Comparison of ENCODE assay signal across 12 cellular contexts in the genomic region with DNA sequence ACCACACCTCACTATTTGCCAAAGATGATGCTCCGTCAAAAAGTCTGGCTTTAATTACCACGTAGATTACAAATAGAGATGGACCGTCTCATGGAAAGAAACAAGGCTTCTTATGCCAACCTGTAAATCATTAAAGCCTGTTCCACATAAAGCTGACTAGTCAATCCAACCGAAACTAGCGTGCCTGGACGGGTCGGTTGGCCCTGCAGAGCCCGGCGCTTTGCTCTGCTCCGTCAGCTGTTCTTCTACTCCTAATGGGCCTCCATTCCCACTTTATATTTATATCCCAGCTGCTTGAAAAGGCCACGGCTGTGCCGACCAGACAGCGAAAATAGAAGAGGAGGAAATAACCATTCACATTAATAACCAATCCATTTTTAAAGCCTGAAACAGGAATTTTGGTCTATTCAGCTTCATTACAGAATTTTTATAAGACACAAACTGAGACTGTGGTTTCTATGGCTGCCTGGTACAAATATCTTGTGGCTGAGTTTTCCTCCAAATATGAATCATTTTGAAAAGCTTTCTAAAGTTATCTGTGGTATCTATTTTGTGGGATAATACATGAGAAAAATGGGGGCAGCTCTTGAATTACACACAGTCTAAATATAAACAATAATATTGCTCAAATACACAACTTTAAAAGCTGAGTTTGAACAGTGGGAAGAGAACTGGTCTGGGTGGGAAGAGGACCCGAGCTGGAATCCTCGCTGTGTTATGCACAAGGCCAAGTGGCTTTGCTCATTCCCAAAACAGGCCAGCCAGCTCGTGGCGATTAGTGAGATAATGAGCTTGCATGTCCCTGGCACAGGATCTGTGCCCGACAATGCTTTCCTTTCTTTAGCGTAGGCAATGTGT. TPM values are rescaled to one million over a fixed set of nuclear protein-coding genes. Genes with fewer than 3 reads are reported as not detected.
DNase-seq lines count a peak whose midpoint lies in the region; TF ChIP-seq lines count a peak whose summit lies in the region.
"Had no signal": no experiment of that assay in that cellular context is flagged by ENCODE, and none has a peak within 500 bp of the region (broad histone marks: within the 10 kb centered on the region; RNA-seq: fewer than 3 reads in every experiment).

No MANE protein-coding gene starts in this region.

- no peak overlapping the region for H2AFZ ChIP-seq in MM.1S (ENCODE audit: low read length)

- no peaks in the 10 kb centered on the region for H4K20me1 ChIP-seq in MM.1S (ENCODE audit: insufficient read depth, low read length)

- WGBS in liver = 65% methylated on average over 19 of the region's 19 CpGs

- H3K36me3 ChIP-seq in liver (ENCODE audit: control insufficient read depth in 4 of 4, insufficient read depth in 3 of 4, low read depth in 1 of 4, low read length in 3 of 4) (no peaks in the 10 kb centered on the region), MM.1S (replicated peaks; ENCODE audit: insufficient read depth, low read length) (no peaks in the 10 kb centered on the region)

- no peak for TF ChIP-seq CTCF in choroid plexus epithelial cell (conservative IDR thresholded peaks at IDR 0.05; ENCODE audit: low read depth, low read length)
- no peak for TF ChIP-seq CTCF in liver (IDR thresholded peaks at IDR 0.05; ENCODE audit: low read depth, low read length, missing input control)
- TF ChIP-seq CTCF in GM20000 (IDR thresholded peaks at IDR 0.05; ENCODE audit: extremely low read depth, missing control alignments) = no peak
- TF ChIP-seq CTCF in MM.1S (IDR thresholded peaks at IDR 0.05; ENCODE audit: low read length) = no peak

- no peaks in the 10 kb centered on the region for H3F3A ChIP-seq in MM.1S (ENCODE audit: insufficient read depth, low read length)

- H3K9ac ChIP-seq in liver (ENCODE audit: low read depth in 1 of 2, low read length in 2 of 2) (peak overlapping the region in 1 of 2 donors; percentile 70), MM.1S (ENCODE audit: low read length) (no peak overlapping the region)

- no peaks in the 10 kb centered on the region for H3K9me3 ChIP-seq in liver (ENCODE audit: control insufficient read depth in 4 of 4, low read length in 3 of 4)
- no peaks in the 10 kb centered on the region for H3K9me3 ChIP-seq in MM.1S (replicated peaks; ENCODE audit: insufficient read depth, low read length)
- H3K9me3 ChIP-seq: A549 had no signal

- H3K79me2 ChIP-seq in MM.1S (ENCODE audit: low read length) = no peaks in the 10 kb centered on the region

- H3K4me1 ChIP-seq in liver (ENCODE audit: control insufficient read depth in 4 of 4, insufficient read depth in 4 of 4, low read length in 3 of 4) = peaks cover 0 to 5% (median 2%) of the 10 kb centered on the region in 4 donors
- H3K4me1 ChIP-seq in MM.1S (ENCODE audit: low read length) = no peaks in the 10 kb centered on the region
- H3K4me1 ChIP-seq: A549 had no signal

- no peak overlapping the region for H3K4me3 ChIP-seq in choroid plexus epithelial cell (ENCODE audit: low read depth, low read length)
- H3K4me3 ChIP-seq in liver (ENCODE audit: low read depth in 1 of 3, low read length in 3 of 3) = no peak overlapping the region
- no peak overlapping the region for H3K4me3 ChIP-seq in MM.1S (ENCODE audit: low read length)
- H3K4me3 ChIP-seq: A549 had no signal

- H3K27me3 ChIP-seq in liver (ENCODE audit: control insufficient read depth in 4 of 4, insufficient read depth in 4 of 4, low read length in 3 of 4) (no peaks in the 10 kb centered on the region), MM.1S (replicated peaks; ENCODE audit: insufficient read depth, low read length) (no peaks in the 10 kb centered on the region)

- DNase-seq in NCI-H510A treated with DMSO at 0.1 percent for 48 hours (lab: John Stamatoyannopoulos, UW) = peak; percentile 3
- no peak for DNase-seq in NCI-H510A (lab: John Stamatoyannopoulos, UW)
- peak; percentile 15 for DNase-seq in choroid plexus epithelial cell (ENCODE audit: low read depth)
- DNase-seq in GM20000 (ENCODE audit: low spot score) = no peak
- no peak for DNase-seq in SIG-M5 treated with dmso at 0.1 percent for 504 hours (lab: John Stamatoyannopoulos, UW; ENCODE audit: unreplicated experiment)
- DNase-seq in cerebellar nuclear complex (lab: John Stamatoyannopoulos, UW) = no peak
- no peak for DNase-seq in MM.1S
- DNase-seq: activated CD4-positive, CD25-positive, alpha-beta regulatory T cell; activated effector memory CD4-positive, alpha-beta T cell treated with Interleukin-2 at 50 U/mL for 16 hours; effector memory CD8-positive, alpha-beta T cell had no signal

- no peak for TF ChIP-seq RAD21 in liver (IDR thresholded peaks at IDR 0.05)

- H3K9me2 ChIP-seq in MM.1S (replicated peaks; ENCODE audit: insufficient read depth, low read length) = no peaks in the 10 kb centered on the region

- no peak overlapping the region for H3K4me2 ChIP-seq in MM.1S (ENCODE audit: low read depth, low read length)
- H3K4me2 ChIP-seq: A549 had no signal

- H3K27ac ChIP-seq in liver (ENCODE audit: low read depth in 1 of 2, low read length in 2 of 2) (peak overlapping the region; percentile 66 to 68), MM.1S (ENCODE audit: low read length) (no peak overlapping the region)
- H3K27ac ChIP-seq: A549 had no signal

TF ChIP-seq in liver, 16 proteins besides CTCF, POLR2A, EP300 and RAD21:
- TF ChIP-seq NR2F2 (IDR thresholded peaks at IDR 0.05) (no peak), GABPA (IDR thresholded peaks at IDR 0.05 in 1 of 2, conservative IDR thresholded peaks at IDR 0.05 in 1 of 2) (no peak), SP1 (IDR thresholded peaks at IDR 0.05) (no peak), YY1 (IDR thresholded peaks at IDR 0.05) (peak; percentile 46)
TF ChIP-seq in liver: peak in this region for 1.

RNA-seq across cellular contexts. Expression of a gene that starts 10.4 kb away (rescaled TPM):
- 1 to 10 TPM in 1 of 2 donors, under 1 TPM in 1; 0.42 to 2.5 TPM for total RNA-seq in liver
- under 1 TPM; 0.30 to 0.42 TPM for polyA plus RNA-seq in liver
- polyA plus RNA-seq: A549 had no signal

Comparison
In these comparisons a context has a peak if more than half of its experiments do, and no peak if none do; other contexts are left out.
1. DNase-seq: peak in NCI-H510A treated with DMSO at 0.1 percent for 48 hours (single experiment) and choroid plexus epithelial cell (single experiment); none in NCI-H510A (single experiment), GM20000 (single experiment), SIG-M5 treated with dmso at 0.1 percent for 504 hours (single experiment), cerebellar nuclear complex (0 of 2) and MM.1S (single experiment).